ENCODE assay signal across 8 cellular contexts in the genomic region with DNA sequence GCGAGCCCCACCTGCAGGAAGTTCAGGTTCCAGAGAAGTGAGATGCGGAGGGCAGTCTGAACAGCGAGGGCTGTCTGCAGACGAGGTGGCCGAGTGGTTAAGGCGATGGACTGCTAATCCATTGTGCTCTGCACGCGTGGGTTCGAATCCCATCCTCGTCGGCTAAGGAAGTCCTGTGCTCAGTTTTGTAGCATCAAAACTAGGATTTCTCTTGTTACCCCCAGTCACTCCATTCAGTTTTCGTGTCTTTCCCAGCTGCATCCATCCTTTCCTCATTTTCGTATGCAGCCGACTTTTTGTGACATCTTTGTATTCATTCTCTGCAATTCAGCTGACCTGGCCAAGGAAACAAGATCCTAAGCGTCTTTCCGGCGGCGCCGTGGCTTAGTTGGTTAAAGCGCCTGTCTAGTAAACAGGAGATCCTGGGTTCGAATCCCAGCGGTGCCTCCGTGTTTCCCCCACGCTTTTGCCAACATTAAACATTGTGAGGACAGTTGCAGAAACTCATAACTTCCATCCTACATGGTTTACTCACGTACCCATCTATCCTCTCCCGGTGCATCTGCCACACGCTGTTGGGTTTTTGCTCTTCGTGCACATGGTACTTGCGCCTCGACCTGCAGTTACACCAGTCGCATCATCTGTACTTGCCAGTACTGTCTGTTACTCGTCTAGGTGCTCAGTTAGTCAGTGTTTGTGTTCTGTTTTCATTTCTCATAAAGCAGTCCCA. TPM values are rescaled to one million over a fixed set of nuclear protein-coding genes. Genes with fewer than 3 reads are reported as not detected.
DNase-seq lines count a peak whose midpoint lies in the region; ATAC-seq and TF ChIP-seq lines count a peak whose summit lies in the region.

No MANE protein-coding gene starts in this region.

- H3K36me3 ChIP-seq in PC-3 (ENCODE audit: low read depth, low read length) (no peaks in the 10 kb centered on the region), esophagus muscularis mucosa (no peaks in the 10 kb centered on the region), muscle layer of duodenum (ENCODE audit: control insufficient read depth in 1 of 2, insufficient read depth in 2 of 2, low read length in 2 of 2) (no peaks in the 10 kb centered on the region)

- H3K4me3 ChIP-seq in PC-3 (ENCODE audit: low read length) = peak overlapping the region; percentile 88
- peak overlapping the region; percentile 70 to 90 (median 87) for H3K4me3 ChIP-seq in esophagus muscularis mucosa
- peak overlapping the region; percentile 92 to 95 for H3K4me3 ChIP-seq in muscle layer of duodenum (ENCODE audit: low read depth in 1 of 2, low read length in 2 of 2)

- intact Hi-C loops in PC-3 (cut with micrococcal nuclease) (loop anchor here (1.0 to 2.0 kb wide), 3 partner anchors 34 to 68 kb away; partner anchors contain the start of genes CTC1 and PFAS), esophagus muscularis mucosa (cut with DNase I) (loop anchor here (1.0 to 2.0 kb wide), 2 partner anchors 34 to 66 kb away; no protein-coding TSS in a partner anchor)

- H3K27ac ChIP-seq in PC-3 (ENCODE audit: low read length) = peak overlapping the region; percentile 80
- H3K27ac ChIP-seq in esophagus muscularis mucosa (replicated peaks in 1 of 4) = peak overlapping the region; percentile 93 to 99 (median 96)
- peak overlapping the region; percentile 79 for H3K27ac ChIP-seq in muscle layer of duodenum (ENCODE audit: low read length)

- H3K9me3 ChIP-seq in PC-3 (ENCODE audit: low read length) (no peaks in the 10 kb centered on the region), esophagus muscularis mucosa (no peaks in the 10 kb centered on the region), muscle layer of duodenum (ENCODE audit: control insufficient read depth in 1 of 2, low read length in 2 of 2) (no peaks in the 10 kb centered on the region)

- DNase-seq in AG08396 (ENCODE audit: low spot score) (peak; percentile 72), KBM-7 (peak; percentile 96), PC-3 (peak; percentile 95), activated T-cell treated with anti-CD3 and anti-CD28 coated beads for 48 hours (ENCODE audit: low read depth) (peak; percentile 96), esophagus muscularis mucosa (ENCODE audit: extremely low spot score) (peak; percentile 98)
- peak; percentile 83 to 89 for DNase-seq in stimulated activated CD8-positive, alpha-beta memory T cell treated with anti-CD3 and anti-CD28 coated beads, Interleukin-4, amount 100 ng/mL, for 4 hours (ENCODE audit: low read depth in 2 of 2, low spot score in 1 of 2)

- BruUV-seq in PC-3 (replicated peaks; lab: Mats Ljungman, UMichigan) = no TSS peak

- no peaks in the 10 kb centered on the region for H4K20me1 ChIP-seq in PC-3 (ENCODE audit: low read length)

- peak overlapping the region; percentile 99 for H3K4me2 ChIP-seq in PC-3 (ENCODE audit: low read length)

- H3K9me2 ChIP-seq in PC-3 (replicated peaks; ENCODE audit: low read length) = no peaks in the 10 kb centered on the region

- in situ Hi-C loops in KBM-7 (cut with MboI; ENCODE audit: low pct_unique_long_range_greater_than_20kb, low sequenced_read_pairs) = no loop called here

- ATAC-seq in GM19395 (IDR thresholded peaks at IDR 0.05; ENCODE audit: unreplicated experiment) (peak; percentile 39), PC-3 (peak; percentile 30)

- CTCF ChIA-PET in PC-3 (lab: Charles Lee) = no interaction called here

- TF ChIP-seq POLR2A in esophagus muscularis mucosa (IDR thresholded peaks at IDR 0.05; ENCODE audit: low read depth) = no peak

- H3K4me1 ChIP-seq in PC-3 (ENCODE audit: insufficient read depth, low read length) = peaks cover 19% of the 10 kb centered on the region
- peaks cover 37 to 59% (median 48%) of the 10 kb centered on the region in 4 donors for H3K4me1 ChIP-seq in esophagus muscularis mucosa
- H3K4me1 ChIP-seq in muscle layer of duodenum (ENCODE audit: control insufficient read depth in 1 of 2, insufficient read depth in 2 of 2, low read length in 2 of 2) = peaks cover 26 to 30% of the 10 kb centered on the region in 2 donors

- TF ChIP-seq CTCF in PC-3 (conservative IDR thresholded peaks at IDR 0.05; ENCODE audit: low read depth, low read length) (peak; percentile 34; the same call in 1 of the 2 replicates), esophagus muscularis mucosa (IDR thresholded peaks at IDR 0.05) (peak in 2 of 3 experiments; percentile 19 to 35)

- H3K79me2 ChIP-seq in PC-3 (ENCODE audit: low read length) = peaks cover 16% of the 10 kb centered on the region

- POLR2A ChIA-PET in PC-3 (lab: Charles Lee; ENCODE audit: unreplicated experiment) = interaction anchor here (0.6 kb wide), 2 partner anchors 35 to 305 kb away, joined by 3 to 4 read pairs; no protein-coding TSS in a partner anchor

- TF ChIP-seq EP300 in esophagus muscularis mucosa (IDR thresholded peaks at IDR 0.05) = no peak

- H2AFZ ChIP-seq in PC-3 (ENCODE audit: low read length) = peak overlapping the region; percentile 92

- WGBS in esophagus muscularis mucosa = under 1% methylated on average over 32 of the region's 32 CpGs

- no peaks in the 10 kb centered on the region for H3F3A ChIP-seq in PC-3 (ENCODE audit: low read length, unreplicated experiment)

- H3K27me3 ChIP-seq in PC-3 (ENCODE audit: low read length) (no peaks in the 10 kb centered on the region), esophagus muscularis mucosa (no peaks in the 10 kb centered on the region), muscle layer of duodenum (ENCODE audit: low read depth, low read length) (no peaks in the 10 kb centered on the region)

- H3K9ac ChIP-seq in PC-3 (ENCODE audit: low read length) = peak overlapping the region; percentile 63

RNA-seq across cellular contexts. Expression of gene BORCS6, which starts 3.0 kb away (rescaled TPM):
- total RNA-seq in PC-3 (2014; rRNA removed) (5.9 and 7.3 TPM in 2 replicates), esophagus muscularis mucosa (10 to 100 TPM in 3 of 4 donors, 1 to 10 TPM in 1; 8.6 to 22.4 (median 13.9) TPM)

RNA-seq across cellular contexts. Expression of gene TMEM107, which starts 10.8 kb away (rescaled TPM):
- total RNA-seq in PC-3 (2014; rRNA removed) (19.0 and 26.6 TPM in 2 replicates), esophagus muscularis mucosa (10 to 100 TPM; 10.4 to 17.8 (median 13.6) TPM)

RNA-seq across cellular contexts. Expression of gene AURKB, which starts 23.4 kb away (rescaled TPM):
- 72.3 and 82.9 TPM in 2 replicates for total RNA-seq in PC-3 (2014; rRNA removed)
- 1 to 10 TPM in 1 of 4 donors, not detected in 3; 1.5 TPM for total RNA-seq in esophagus muscularis mucosa

RNA-seq across cellular contexts. Expression of gene VAMP2, which starts 24.2 kb away (rescaled TPM):
- total RNA-seq in PC-3 (2014; rRNA removed) = 5.0 and 18.0 TPM in 2 replicates
- 10 to 100 TPM; 23.7 to 36.4 (median 33.0) TPM for total RNA-seq in esophagus muscularis mucosa

RNA-seq across cellular contexts. Expression of gene PER1, which starts 34.7 kb away (rescaled TPM):
- total RNA-seq in PC-3 (2014; rRNA removed) (25.0 and 47.2 TPM in 2 replicates), esophagus muscularis mucosa (100 to 1,000 TPM; 127 to 263 (median 168) TPM)

Comparison
In these comparisons a context has a peak if more than half of its experiments do, and no peak if none do; other contexts are left out.
1. Peak in every context shown above with its lines: DNase-seq, ATAC-seq, H3K4me3 ChIP-seq and H3K27ac ChIP-seq.
2. RNA of gene AURKB, which starts 23.4 kb away (total RNA-seq): 72.3 to 82.9 TPM in PC-3; 1.5 TPM in esophagus muscularis mucosa; every median in the first group is over 10 times any median in the second.